In the genomic region with DNA sequence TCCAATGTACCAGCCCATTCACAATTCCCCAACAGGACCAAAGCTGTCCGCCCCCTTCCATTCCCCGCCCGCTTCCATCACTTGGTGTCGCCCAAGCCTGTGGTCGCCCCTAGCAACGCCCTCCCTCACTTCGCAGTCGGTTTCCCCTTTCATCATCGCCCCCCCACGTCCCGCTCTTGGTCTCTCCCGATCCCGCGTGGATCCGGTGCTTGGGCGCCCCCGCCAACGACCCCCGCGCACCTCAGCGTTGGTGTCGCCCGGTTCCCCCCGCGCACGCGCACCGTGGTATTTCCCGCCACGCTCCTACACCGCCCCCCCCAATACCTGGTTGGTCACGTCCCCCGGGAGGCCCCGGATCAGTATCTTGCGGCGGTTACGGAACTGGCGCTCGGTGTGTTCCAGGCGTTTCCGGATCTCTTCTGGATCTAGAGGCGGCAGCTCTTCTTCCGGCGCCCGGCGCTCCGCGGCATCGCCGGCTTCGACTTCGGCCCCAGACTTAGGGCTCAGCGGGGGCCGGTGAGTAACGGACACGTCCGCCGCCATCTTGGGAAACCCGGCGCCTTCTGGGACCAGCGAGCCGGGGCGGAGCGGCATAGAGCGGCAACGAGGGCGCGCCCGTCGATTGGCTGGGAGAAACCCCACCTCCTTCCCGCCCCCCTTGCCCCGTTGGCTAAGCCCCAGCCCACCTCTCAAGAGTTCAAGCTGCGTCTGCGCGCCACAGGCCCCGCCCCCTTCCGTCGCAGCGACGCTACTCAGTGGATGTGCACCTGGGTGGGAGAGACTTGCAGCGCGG, we compare ENCODE assay signal across 1 cellular context.
TF ChIP-seq lines count a peak whose summit lies in the region.

A gene with protein sequence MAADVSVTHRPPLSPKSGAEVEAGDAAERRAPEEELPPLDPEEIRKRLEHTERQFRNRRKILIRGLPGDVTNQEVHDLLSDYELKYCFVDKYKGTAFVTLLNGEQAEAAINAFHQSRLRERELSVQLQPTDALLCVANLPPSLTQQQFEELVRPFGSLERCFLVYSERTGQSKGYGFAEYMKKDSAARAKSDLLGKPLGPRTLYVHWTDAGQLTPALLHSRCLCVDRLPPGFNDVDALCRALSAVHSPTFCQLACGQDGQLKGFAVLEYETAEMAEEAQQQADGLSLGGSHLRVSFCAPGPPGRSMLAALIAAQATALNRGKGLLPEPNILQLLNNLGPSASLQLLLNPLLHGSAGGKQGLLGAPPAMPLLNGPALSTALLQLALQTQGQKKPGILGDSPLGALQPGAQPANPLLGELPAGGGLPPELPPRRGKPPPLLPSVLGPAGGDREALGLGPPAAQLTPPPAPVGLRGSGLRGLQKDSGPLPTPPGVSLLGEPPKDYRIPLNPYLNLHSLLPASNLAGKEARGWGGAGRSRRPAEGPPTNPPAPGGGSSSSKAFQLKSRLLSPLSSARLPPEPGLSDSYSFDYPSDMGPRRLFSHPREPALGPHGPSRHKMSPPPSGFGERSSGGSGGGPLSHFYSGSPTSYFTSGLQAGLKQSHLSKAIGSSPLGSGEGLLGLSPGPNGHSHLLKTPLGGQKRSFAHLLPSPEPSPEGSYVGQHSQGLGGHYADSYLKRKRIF (minus strand): TSS at position 565 of the 793 bp plus-strand sequence. CDS start 22 bp downstream, at position 543.

TF ChIP-seq in HepG2, 621 proteins besides CTCF, POLR2A, EP300 and RAD21 (continued from another document and continues in another):
- peak; percentile 94 for TF ChIP-seq THAP9 (CRISPR knock-in tag; IDR thresholded peaks at IDR 0.05; ENCODE audit: borderline replicate concordance)
- no peak for TF ChIP-seq AFF4 (CRISPR knock-in tag; IDR thresholded peaks at IDR 0.05)
- no peak for TF ChIP-seq STAG1 (CRISPR knock-in tag; IDR thresholded peaks at IDR 0.05)
- TF ChIP-seq KDM2A (CRISPR knock-in tag; IDR thresholded peaks at IDR 0.05; ENCODE audit: borderline replicate concordance, low read depth): peak; percentile 60; the same call in 1 of the 2 replicates
- no peak for TF ChIP-seq HNRNPUL1 (IDR thresholded peaks at IDR 0.05; ENCODE audit: low read depth, low read length)
- TF ChIP-seq ZFP1 (CRISPR knock-in tag; IDR thresholded peaks at IDR 0.05): 0 out of 2 replicates have a peak, but pooled peaks have one; percentile 64
- TF ChIP-seq GABPB1 (CRISPR knock-in tag; IDR thresholded peaks at IDR 0.05): peak; percentile 85
- TF ChIP-seq ZNF33B (CRISPR knock-in tag; IDR thresholded peaks at IDR 0.05): no peak; the same call in 1 of the 2 replicates
- TF ChIP-seq, protein P1, sequence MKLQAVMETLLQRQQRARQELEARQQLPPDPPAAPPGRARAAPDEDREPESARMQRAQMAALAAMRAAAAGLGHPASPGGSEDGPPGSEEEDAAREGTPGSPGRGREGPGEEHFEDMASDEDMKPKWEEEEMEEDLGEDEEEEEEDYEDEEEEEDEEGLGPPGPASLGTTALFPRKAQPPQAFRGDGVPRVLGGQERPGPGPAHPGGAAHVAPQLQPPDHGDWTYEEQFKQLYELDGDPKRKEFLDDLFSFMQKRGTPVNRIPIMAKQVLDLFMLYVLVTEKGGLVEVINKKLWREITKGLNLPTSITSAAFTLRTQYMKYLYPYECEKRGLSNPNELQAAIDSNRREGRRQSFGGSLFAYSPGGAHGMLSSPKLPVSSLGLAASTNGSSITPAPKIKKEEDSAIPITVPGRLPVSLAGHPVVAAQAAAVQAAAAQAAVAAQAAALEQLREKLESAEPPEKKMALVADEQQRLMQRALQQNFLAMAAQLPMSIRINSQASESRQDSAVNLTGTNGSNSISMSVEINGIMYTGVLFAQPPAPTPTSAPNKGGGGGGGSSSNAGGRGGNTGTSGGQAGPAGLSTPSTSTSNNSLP (IDR thresholded peaks at IDR 0.05; ENCODE audit: low read depth, low read length): no peak
- TF ChIP-seq SP2 (CRISPR knock-in tag; IDR thresholded peaks at IDR 0.05): peak; percentile 60; the same call in 1 of the 2 replicates
- TF ChIP-seq ZNF414 (CRISPR knock-in tag; IDR thresholded peaks at IDR 0.05): no peak; the same call in 1 of the 2 replicates
- no peak for TF ChIP-seq NFATC3 (CRISPR knock-in tag; IDR thresholded peaks at IDR 0.05)
- TF ChIP-seq ZNF879 (CRISPR knock-in tag; IDR thresholded peaks at IDR 0.05): no peak
- TF ChIP-seq MED1 (CRISPR knock-in tag; IDR thresholded peaks at IDR 0.05): 0 out of 2 replicates have a peak, but pooled peaks have one; percentile 30
- TF ChIP-seq, protein P2, sequence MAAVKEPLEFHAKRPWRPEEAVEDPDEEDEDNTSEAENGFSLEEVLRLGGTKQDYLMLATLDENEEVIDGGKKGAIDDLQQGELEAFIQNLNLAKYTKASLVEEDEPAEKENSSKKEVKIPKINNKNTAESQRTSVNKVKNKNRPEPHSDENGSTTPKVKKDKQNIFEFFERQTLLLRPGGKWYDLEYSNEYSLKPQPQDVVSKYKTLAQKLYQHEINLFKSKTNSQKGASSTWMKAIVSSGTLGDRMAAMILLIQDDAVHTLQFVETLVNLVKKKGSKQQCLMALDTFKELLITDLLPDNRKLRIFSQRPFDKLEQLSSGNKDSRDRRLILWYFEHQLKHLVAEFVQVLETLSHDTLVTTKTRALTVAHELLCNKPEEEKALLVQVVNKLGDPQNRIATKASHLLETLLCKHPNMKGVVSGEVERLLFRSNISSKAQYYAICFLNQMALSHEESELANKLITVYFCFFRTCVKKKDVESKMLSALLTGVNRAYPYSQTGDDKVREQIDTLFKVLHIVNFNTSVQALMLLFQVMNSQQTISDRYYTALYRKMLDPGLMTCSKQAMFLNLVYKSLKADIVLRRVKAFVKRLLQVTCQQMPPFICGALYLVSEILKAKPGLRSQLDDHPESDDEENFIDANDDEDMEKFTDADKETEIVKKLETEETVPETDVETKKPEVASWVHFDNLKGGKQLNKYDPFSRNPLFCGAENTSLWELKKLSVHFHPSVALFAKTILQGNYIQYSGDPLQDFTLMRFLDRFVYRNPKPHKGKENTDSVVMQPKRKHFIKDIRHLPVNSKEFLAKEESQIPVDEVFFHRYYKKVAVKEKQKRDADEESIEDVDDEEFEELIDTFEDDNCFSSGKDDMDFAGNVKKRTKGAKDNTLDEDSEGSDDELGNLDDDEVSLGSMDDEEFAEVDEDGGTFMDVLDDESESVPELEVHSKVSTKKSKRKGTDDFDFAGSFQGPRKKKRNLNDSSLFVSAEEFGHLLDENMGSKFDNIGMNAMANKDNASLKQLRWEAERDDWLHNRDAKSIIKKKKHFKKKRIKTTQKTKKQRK (IDR thresholded peaks at IDR 0.05; ENCODE audit: low read length): no peak
- no peak; the same call in 1 of the 2 replicates for TF ChIP-seq ZNF558 (CRISPR knock-in tag; IDR thresholded peaks at IDR 0.05; ENCODE audit: borderline replicate concordance)
- peak; percentile 52; the same call in 1 of the 2 replicates for TF ChIP-seq DR1 (CRISPR knock-in tag; IDR thresholded peaks at IDR 0.05)
- no peak for TF ChIP-seq REL (CRISPR knock-in tag; conservative IDR thresholded peaks at IDR 0.05)
- no peak for TF ChIP-seq JUNB (CRISPR knock-in tag; IDR thresholded peaks at IDR 0.05; ENCODE audit: borderline replicate concordance)
- TF ChIP-seq, protein P3, sequence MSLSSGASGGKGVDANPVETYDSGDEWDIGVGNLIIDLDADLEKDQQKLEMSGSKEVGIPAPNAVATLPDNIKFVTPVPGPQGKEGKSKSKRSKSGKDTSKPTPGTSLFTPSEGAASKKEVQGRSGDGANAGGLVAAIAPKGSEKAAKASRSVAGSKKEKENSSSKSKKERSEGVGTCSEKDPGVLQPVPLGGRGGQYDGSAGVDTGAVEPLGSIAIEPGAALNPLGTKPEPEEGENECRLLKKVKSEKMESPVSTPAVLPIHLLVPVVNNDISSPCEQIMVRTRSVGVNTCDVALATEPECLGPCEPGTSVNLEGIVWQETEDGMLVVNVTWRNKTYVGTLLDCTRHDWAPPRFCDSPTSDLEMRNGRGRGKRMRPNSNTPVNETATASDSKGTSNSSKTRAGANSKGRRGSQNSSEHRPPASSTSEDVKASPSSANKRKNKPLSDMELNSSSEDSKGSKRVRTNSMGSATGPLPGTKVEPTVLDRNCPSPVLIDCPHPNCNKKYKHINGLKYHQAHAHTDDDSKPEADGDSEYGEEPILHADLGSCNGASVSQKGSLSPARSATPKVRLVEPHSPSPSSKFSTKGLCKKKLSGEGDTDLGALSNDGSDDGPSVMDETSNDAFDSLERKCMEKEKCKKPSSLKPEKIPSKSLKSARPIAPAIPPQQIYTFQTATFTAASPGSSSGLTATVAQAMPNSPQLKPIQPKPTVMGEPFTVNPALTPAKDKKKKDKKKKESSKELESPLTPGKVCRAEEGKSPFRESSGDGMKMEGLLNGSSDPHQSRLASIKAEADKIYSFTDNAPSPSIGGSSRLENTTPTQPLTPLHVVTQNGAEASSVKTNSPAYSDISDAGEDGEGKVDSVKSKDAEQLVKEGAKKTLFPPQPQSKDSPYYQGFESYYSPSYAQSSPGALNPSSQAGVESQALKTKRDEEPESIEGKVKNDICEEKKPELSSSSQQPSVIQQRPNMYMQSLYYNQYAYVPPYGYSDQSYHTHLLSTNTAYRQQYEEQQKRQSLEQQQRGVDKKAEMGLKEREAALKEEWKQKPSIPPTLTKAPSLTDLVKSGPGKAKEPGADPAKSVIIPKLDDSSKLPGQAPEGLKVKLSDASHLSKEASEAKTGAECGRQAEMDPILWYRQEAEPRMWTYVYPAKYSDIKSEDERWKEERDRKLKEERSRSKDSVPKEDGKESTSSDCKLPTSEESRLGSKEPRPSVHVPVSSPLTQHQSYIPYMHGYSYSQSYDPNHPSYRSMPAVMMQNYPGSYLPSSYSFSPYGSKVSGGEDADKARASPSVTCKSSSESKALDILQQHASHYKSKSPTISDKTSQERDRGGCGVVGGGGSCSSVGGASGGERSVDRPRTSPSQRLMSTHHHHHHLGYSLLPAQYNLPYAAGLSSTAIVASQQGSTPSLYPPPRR (CRISPR knock-in tag; IDR thresholded peaks at IDR 0.05; ENCODE audit: borderline replicate concordance): peak; percentile 54; the same call in 1 of the 2 replicates
- TF ChIP-seq ZNF382 (CRISPR knock-in tag; IDR thresholded peaks at IDR 0.05; ENCODE audit: borderline replicate concordance): no peak
- TF ChIP-seq PRDM4 (CRISPR knock-in tag; IDR thresholded peaks at IDR 0.05; ENCODE audit: borderline replicate concordance): no peak
- no peak for TF ChIP-seq KDM4B (CRISPR knock-in tag; IDR thresholded peaks at IDR 0.05)
- TF ChIP-seq BCL6 (CRISPR knock-in tag; IDR thresholded peaks at IDR 0.05): no peak; the same call in 1 of the 2 replicates
